In genomic region chr9:84152204-84152603, GRCh38 we compare ENCODE assay signal across 1 cellular context.
TF ChIP-seq lines count a peak whose summit lies in the region.

No MANE protein-coding gene starts in this region.

TF ChIP-seq in SK-N-SH, 30 proteins besides CTCF, POLR2A, EP300 and RAD21 (continued from another document):
- no peak for TF ChIP-seq FOXM1 (IDR thresholded peaks at IDR 0.05; ENCODE audit: low read depth)
- TF ChIP-seq, protein P1, sequence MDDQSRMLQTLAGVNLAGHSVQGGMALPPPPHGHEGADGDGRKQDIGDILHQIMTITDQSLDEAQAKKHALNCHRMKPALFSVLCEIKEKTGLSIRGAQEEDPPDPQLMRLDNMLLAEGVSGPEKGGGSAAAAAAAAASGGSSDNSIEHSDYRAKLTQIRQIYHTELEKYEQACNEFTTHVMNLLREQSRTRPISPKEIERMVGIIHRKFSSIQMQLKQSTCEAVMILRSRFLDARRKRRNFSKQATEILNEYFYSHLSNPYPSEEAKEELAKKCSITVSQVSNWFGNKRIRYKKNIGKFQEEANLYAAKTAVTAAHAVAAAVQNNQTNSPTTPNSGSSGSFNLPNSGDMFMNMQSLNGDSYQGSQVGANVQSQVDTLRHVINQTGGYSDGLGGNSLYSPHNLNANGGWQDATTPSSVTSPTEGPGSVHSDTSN (IDR thresholded peaks at IDR 0.05) = no peak
